Comparison of ENCODE assay signal across 26 cellular contexts in the genomic region with DNA sequence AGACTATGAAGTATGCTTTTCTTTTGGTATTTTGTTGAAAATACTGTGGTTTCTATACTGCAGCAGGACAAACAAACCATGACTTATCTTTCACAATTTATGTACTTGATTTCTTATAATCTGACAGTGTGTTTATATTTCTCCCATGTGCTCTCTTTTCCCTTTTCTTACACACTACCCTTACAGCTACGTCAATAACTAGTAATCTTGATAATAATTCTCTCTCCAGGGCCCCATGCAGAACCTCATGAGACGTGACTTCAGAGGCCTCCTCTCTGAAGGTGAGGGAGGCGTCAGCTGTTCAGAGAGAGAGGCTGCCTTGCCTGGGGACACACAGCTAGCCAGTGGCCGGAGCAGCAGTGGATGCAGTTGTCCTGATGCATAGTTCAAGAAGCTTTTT. TPM values are rescaled to one million over a fixed set of nuclear protein-coding genes. Genes with fewer than 3 reads are reported as not detected.
"Had no signal": no experiment of that assay in that cellular context is flagged by ENCODE, and none has a peak within 500 bp of the region (broad histone marks: within the 10 kb centered on the region; RNA-seq: fewer than 3 reads in every experiment).

No MANE protein-coding gene starts in this region.

- H3K9me3 Mint-ChIP-seq: immature natural killer cell; naive thymus-derived CD8-positive, alpha-beta T cell; nephron; neural progenitor cell; stimulated activated effector memory CD8-positive, alpha-beta T cell treated with anti-CD3 and anti-CD28 coated beads, Interleukin-12 subunit alpha, Interleukin-12 subunit beta, amount 100 ng/mL, for 72 hours; stimulated activated naive CD8-positive, alpha-beta T cell treated with anti-CD3 and anti-CD28 coated beads, Interleukin-15, Interleukin-2, amounts not matched to agents 100 ng/mL and 50 ng/mL, for 24 hours had no signal

- H3K27ac ChIP-seq: left ventricle myocardium inferior, neural progenitor cell, neutrophil, ovary, skin epidermis, spleen, suprapubic skin, thoracic aorta, tibial artery, upper lobe of right lung had no signal

- ATAC-seq: naive thymus-derived CD8-positive, alpha-beta T cell; right cardiac atrium; sciatic nerve; stimulated activated effector memory CD8-positive, alpha-beta T cell treated with anti-CD3 and anti-CD28 coated beads, Interleukin-12 subunit alpha, Interleukin-12 subunit beta, amount 100 ng/mL, for 72 hours; upper lobe of right lung had no signal

- H3K4me2 ChIP-seq: neural progenitor cell had no signal

- H3K4me3 Mint-ChIP-seq: immature natural killer cell; naive thymus-derived CD8-positive, alpha-beta T cell; nephron; neural progenitor cell; stimulated activated effector memory CD8-positive, alpha-beta T cell treated with anti-CD3 and anti-CD28 coated beads, Interleukin-12 subunit alpha, Interleukin-12 subunit beta, amount 100 ng/mL, for 72 hours; stimulated activated naive CD8-positive, alpha-beta T cell treated with anti-CD3 and anti-CD28 coated beads, Interleukin-15, Interleukin-2, amounts not matched to agents 100 ng/mL and 50 ng/mL, for 24 hours had no signal

- H3K4me1 Mint-ChIP-seq: immature natural killer cell; nephron; stimulated activated effector memory CD8-positive, alpha-beta T cell treated with anti-CD3 and anti-CD28 coated beads, Interleukin-12 subunit alpha, Interleukin-12 subunit beta, amount 100 ng/mL, for 72 hours had no signal

- H3K27me3 Mint-ChIP-seq: stimulated activated naive CD8-positive, alpha-beta T cell treated with anti-CD3 and anti-CD28 coated beads, Interleukin-15, Interleukin-2, amounts not matched to agents 100 ng/mL and 50 ng/mL, for 24 hours had no signal

- H3K4me3 ChIP-seq: left ventricle myocardium inferior, lung, neural progenitor cell, ovary, skin epidermis, spleen, suprapubic skin, thoracic aorta, tibial artery, upper lobe of right lung had no signal

- H3K27ac Mint-ChIP-seq: immature natural killer cell; naive thymus-derived CD8-positive, alpha-beta T cell; nephron; neural progenitor cell; progenitor cell of endocrine pancreas; stimulated activated effector memory CD8-positive, alpha-beta T cell treated with anti-CD3 and anti-CD28 coated beads, Interleukin-12 subunit alpha, Interleukin-12 subunit beta, amount 100 ng/mL, for 72 hours; stimulated activated naive CD8-positive, alpha-beta T cell treated with anti-CD3 and anti-CD28 coated beads, Interleukin-15, Interleukin-2, amounts not matched to agents 100 ng/mL and 50 ng/mL, for 24 hours had no signal

- H3K4me1 ChIP-seq: spleen, suprapubic skin, tibial artery, upper lobe of right lung had no signal

- DNase-seq: hypothalamus; immature natural killer cell; left ventricle myocardium inferior; naive thymus-derived CD8-positive, alpha-beta T cell; occipital lobe; ovary; right cardiac atrium; spleen; stimulated activated CD4-positive, alpha-beta T cell treated with anti-CD3 and anti-CD28 coated beads, Interleukin-4, amount 100 ng/mL, for 24 hours; stimulated activated naive CD4-positive, alpha-beta T cell; tibial artery; trophoblast cell; upper lobe of right lung had no signal

- H3K36me3 Mint-ChIP-seq: immature natural killer cell; naive thymus-derived CD8-positive, alpha-beta T cell; neural progenitor cell; stimulated activated effector memory CD8-positive, alpha-beta T cell treated with anti-CD3 and anti-CD28 coated beads, Interleukin-12 subunit alpha, Interleukin-12 subunit beta, amount 100 ng/mL, for 72 hours had no signal

- H3K27me3 ChIP-seq: neural progenitor cell, neutrophil, ovary, suprapubic skin, tibial artery, upper lobe of right lung had no signal

- H3K9ac ChIP-seq: neural progenitor cell had no signal

- H3K9me3 ChIP-seq: left ventricle myocardium inferior, neutrophil, ovary, spleen, suprapubic skin, thoracic aorta, tibial artery, upper lobe of right lung had no signal

- H2AFZ ChIP-seq: neural progenitor cell had no signal

- H3K36me3 ChIP-seq: neural progenitor cell, ovary, spleen, thoracic aorta, upper lobe of right lung had no signal

RNA-seq across cellular contexts. Expression of a gene that starts 35.9 kb away (rescaled TPM):
- total RNA-seq: naive thymus-derived CD8-positive, alpha-beta T cell; progenitor cell of endocrine pancreas; pulmonary artery endothelial cell; subcutaneous adipose tissue had no signal
- polyA plus RNA-seq: immature natural killer cell; naive thymus-derived CD8-positive, alpha-beta T cell; spleen had no signal
